In the genomic region with DNA sequence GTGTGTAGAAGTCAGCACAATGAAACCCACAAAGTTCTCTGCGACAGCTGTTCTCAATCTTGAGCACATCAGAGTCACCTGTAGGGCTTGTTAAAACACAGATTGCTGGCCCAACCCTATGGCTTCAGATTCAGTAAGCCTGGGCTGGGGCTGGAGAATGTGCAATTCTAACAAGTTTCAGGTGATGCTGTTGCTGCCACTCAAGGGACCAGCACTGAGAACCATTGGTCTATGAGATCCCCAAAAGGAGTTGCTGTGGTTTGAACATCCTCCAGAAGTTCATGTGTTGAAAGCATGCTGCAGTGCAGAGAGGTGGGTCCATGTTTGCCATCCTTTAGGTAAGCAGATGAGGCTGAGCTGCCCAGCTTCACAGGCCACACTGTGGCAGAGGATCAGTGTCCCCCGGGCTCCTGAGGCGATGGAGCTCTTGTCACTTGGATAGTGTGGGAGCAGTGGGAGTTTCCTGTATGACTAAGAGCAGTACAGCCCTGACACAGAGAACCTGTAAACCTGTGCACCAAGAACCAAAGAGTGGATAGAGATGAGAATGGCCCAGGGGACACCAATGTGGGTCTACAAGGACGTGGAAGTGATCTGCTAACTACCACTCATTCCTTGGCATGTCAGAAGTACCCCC, we compare ENCODE assay signal across 16 cellular contexts. TPM values are rescaled to one million over a fixed set of nuclear protein-coding genes. Genes with fewer than 3 reads are reported as not detected.
DNase-seq lines count a peak whose midpoint lies in the region; ATAC-seq and TF ChIP-seq lines count a peak whose summit lies in the region.
"Had no signal": no experiment of that assay in that cellular context is flagged by ENCODE, and none has a peak within 500 bp of the region (broad histone marks: within the 10 kb centered on the region; RNA-seq: fewer than 3 reads in every experiment).

No MANE protein-coding gene starts in this region.

- H3K9ac ChIP-seq in endodermal cell (ENCODE audit: extremely low read depth, low read length, poor library complexity, severe bottlenecking), result no peak overlapping the region

- DNase-seq in GM10266 (ENCODE audit: extremely low spot score), result peak; percentile 33
- DNase-seq in hepatic stellate cell (ENCODE audit: low spot score), result no peak
- no peak for DNase-seq in anterior cingulate cortex (lab: John Stamatoyannopoulos, UW)
- DNase-seq in endodermal cell, result no peak
- DNase-seq: effector CD8-positive, alpha-beta T cell; Karpas-422; NCI-H446 treated with DMSO at 0.1 percent for 48 hours; small intestine; stimulated activated naive CD4-positive, alpha-beta T cell had no signal

- 94 to 100% methylated on average over 2 to 4 of the region's 4 CpGs for WGBS in endodermal cell (ENCODE audit: insufficient coverage in 1 of 2, insufficient read length in 1 of 2), 2 experiments

- peaks cover 22% of the 10 kb centered on the region for H3K4me1 Mint-ChIP-seq in endodermal cell

- no peaks in the 10 kb centered on the region for H3K36me3 ChIP-seq in endodermal cell (ENCODE audit: control insufficient read depth, insufficient read depth, low read length)
- H3K36me3 ChIP-seq: cardiac muscle cell had no signal

- ATAC-seq in GM18907 (IDR thresholded peaks at IDR 0.05; ENCODE audit: unreplicated experiment) (peak; percentile 62), HG02763 (IDR thresholded peaks at IDR 0.05; ENCODE audit: unreplicated experiment) (peak; percentile 53), HG03460 (IDR thresholded peaks at IDR 0.05; ENCODE audit: unreplicated experiment) (peak; percentile 77), HG03139 (IDR thresholded peaks at IDR 0.05; ENCODE audit: unreplicated experiment) (no peak)
- ATAC-seq: left lobe of liver had no signal

- H3K27me3 Mint-ChIP-seq in endodermal cell (ENCODE audit: insufficient read depth), result peaks cover 16% of the 10 kb centered on the region
- H3K27me3 Mint-ChIP-seq: activated naive CD4-positive, alpha-beta T cell treated with anti-CD3 and anti-CD28 coated beads, Interleukin-2, amount 50 U/mL, for 24 hours had no signal

- H3K9me3 ChIP-seq in endodermal cell (ENCODE audit: control insufficient read depth, low read length), result no peaks in the 10 kb centered on the region

- TF ChIP-seq CTCF in GM10266 (IDR thresholded peaks at IDR 0.05; ENCODE audit: control insufficient read depth, insufficient read depth, low read depth, missing control alignments), result no peak
- TF ChIP-seq CTCF in endodermal cell (conservative IDR thresholded peaks at IDR 0.05), result no peak

- H3K4me3 Mint-ChIP-seq in endodermal cell, result no peak overlapping the region
- H3K4me3 Mint-ChIP-seq: activated naive CD4-positive, alpha-beta T cell treated with anti-CD3 and anti-CD28 coated beads, Interleukin-2, amount 50 U/mL, for 24 hours had no signal

- H3K27ac Mint-ChIP-seq in endodermal cell, result no peak overlapping the region
- H3K27ac Mint-ChIP-seq: activated naive CD4-positive, alpha-beta T cell treated with anti-CD3 and anti-CD28 coated beads, Interleukin-2, amount 50 U/mL, for 24 hours had no signal

- peaks cover 6% of the 10 kb centered on the region for H3K27me3 ChIP-seq in endodermal cell (ENCODE audit: control insufficient read depth, insufficient read depth, low read length, poor library complexity, severe bottlenecking)
- H3K27me3 ChIP-seq: cardiac muscle cell had no signal

- no peak overlapping the region for H3K4me3 ChIP-seq in endodermal cell (ENCODE audit: low read length)
- H3K4me3 ChIP-seq: cardiac muscle cell had no signal

- no peaks in the 10 kb centered on the region for H3K4me1 ChIP-seq in endodermal cell (ENCODE audit: control insufficient read depth, insufficient read depth, low read length)

- H3K27ac ChIP-seq in endodermal cell (ENCODE audit: low read depth, low read length), result no peak overlapping the region
- H3K27ac ChIP-seq: cardiac muscle cell had no signal

- peaks cover 3% of the 10 kb centered on the region for H3K9me3 Mint-ChIP-seq in endodermal cell
- H3K9me3 Mint-ChIP-seq: activated naive CD4-positive, alpha-beta T cell treated with anti-CD3 and anti-CD28 coated beads, Interleukin-2, amount 50 U/mL, for 24 hours had no signal

- no peaks in the 10 kb centered on the region for H3K36me3 Mint-ChIP-seq in endodermal cell (ENCODE audit: low read depth)
- H3K36me3 Mint-ChIP-seq: activated naive CD4-positive, alpha-beta T cell treated with anti-CD3 and anti-CD28 coated beads, Interleukin-2, amount 50 U/mL, for 24 hours had no signal

RNA-seq across cellular contexts. Expression of gene RTRAF, which starts 8.0 kb away (rescaled TPM):
- total RNA-seq in endodermal cell, result 100 to 1,000 TPM; 284 to 307 TPM
- 355 TPM for polyA plus RNA-seq in endodermal cell (2013, experiment 1 of 2)
- polyA plus RNA-seq in endodermal cell (2013, experiment 2 of 2), result 325 TPM
